In the genomic region with DNA sequence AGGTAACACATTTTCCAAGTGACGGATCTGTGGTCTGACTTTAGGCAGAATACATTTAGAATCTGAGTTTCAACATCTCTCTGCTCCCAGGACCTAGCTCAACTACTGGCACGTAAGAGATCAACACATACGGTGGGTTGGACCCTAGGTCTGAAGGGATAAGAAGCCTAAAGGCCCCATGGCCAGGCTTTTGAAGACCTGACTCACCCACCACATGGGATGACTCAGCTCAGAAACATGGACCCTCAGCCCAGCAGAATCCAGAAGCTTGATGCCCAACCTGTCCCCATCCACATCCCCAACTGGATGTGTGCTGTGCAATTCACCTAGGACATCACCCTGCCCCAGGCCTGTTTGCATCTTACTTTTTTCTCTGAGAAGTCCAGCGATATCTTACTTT, we compare ENCODE assay signal across 23 cellular contexts.
"Had no signal": no experiment of that assay in that cellular context is flagged by ENCODE, and none has a peak within 500 bp of the region (broad histone marks: within the 10 kb centered on the region; RNA-seq: fewer than 3 reads in every experiment).

No MANE protein-coding gene starts in this region.

- H3K27ac Mint-ChIP-seq: activated CD8-positive, alpha-beta T cell treated with anti-CD3 and anti-CD28 coated beads for 36 hours; activated naive CD8-positive, alpha-beta T cell; mesothelial cell of epicardium; naive B cell; T-helper 1 cell treated with Interleukin-12 subunit alpha and Interleukin-12 subunit beta and Interleukin-4 antibody, amounts not matched to agents 30 μg/mL and 1 μg/mL, for 36 hours had no signal

- H3K9me3 ChIP-seq: left ventricle myocardium inferior, spleen, suprapubic skin, tibial artery had no signal

- H3K27me3 Mint-ChIP-seq: activated CD8-positive, alpha-beta T cell treated with anti-CD3 and anti-CD28 coated beads for 36 hours; activated naive CD8-positive, alpha-beta T cell; naive B cell had no signal

- H3K4me1 ChIP-seq: left ventricle myocardium inferior, parathyroid adenoma, spleen, tibial artery had no signal

- H3K27me3 ChIP-seq: brain microvascular endothelial cell, spleen, suprapubic skin, tibial artery had no signal

- H3K4me1 Mint-ChIP-seq: mesothelial cell of epicardium, naive B cell, neural crest cell had no signal

- H3K9me3 Mint-ChIP-seq: activated CD8-positive, alpha-beta T cell treated with anti-CD3 and anti-CD28 coated beads for 36 hours; mesothelial cell of epicardium; T-helper 1 cell treated with Interleukin-12 subunit alpha and Interleukin-12 subunit beta and Interleukin-4 antibody, amounts not matched to agents 30 μg/mL and 1 μg/mL, for 36 hours had no signal

- H3K79me2 ChIP-seq: parathyroid adenoma had no signal

- H3K4me3 ChIP-seq: left ventricle myocardium inferior, spleen, suprapubic skin, tibial artery had no signal

- H2AFZ ChIP-seq: parathyroid adenoma had no signal

- H3K4me3 Mint-ChIP-seq: activated CD8-positive, alpha-beta T cell treated with anti-CD3 and anti-CD28 coated beads for 36 hours; activated naive CD8-positive, alpha-beta T cell; mesothelial cell of epicardium; neural crest cell; T-helper 1 cell treated with Interleukin-12 subunit alpha and Interleukin-12 subunit beta and Interleukin-4 antibody, amounts not matched to agents 30 μg/mL and 1 μg/mL, for 36 hours had no signal

- ATAC-seq: activated CD8-positive, alpha-beta T cell treated with anti-CD3 and anti-CD28 coated beads for 36 hours; right cardiac atrium had no signal

- DNase-seq: activated CD4-positive, alpha-beta T cell treated with anti-CD3 and anti-CD28 coated beads, Interleukin-2, amount 50 U/mL, for 1 hour; activated CD4-positive, CD25-positive, alpha-beta regulatory T cell treated with anti-CD3 and anti-CD28 coated beads, Interleukin-2, amount 50 U/mL, for 72 hours; activated CD8-positive, alpha-beta T cell treated with anti-CD3 and anti-CD28 coated beads for 36 hours; activated naive CD4-positive, alpha-beta T cell treated with Interleukin-2 at 50 U/mL for 16 hours; activated T-cell treated with anti-CD3 and anti-CD28 coated beads, Interleukin-2, amount 50 U/mL, for 48 hours; aorta; brain microvascular endothelial cell; caudate nucleus; foreskin melanocyte; left ventricle myocardium inferior; naive B cell; nucleus accumbens; right cardiac atrium; spleen; stimulated activated naive CD4-positive, alpha-beta T cell; T-helper 9 cell; tibial artery had no signal

- H3K9ac ChIP-seq: parathyroid adenoma had no signal

- H3K27ac ChIP-seq: brain microvascular endothelial cell, left ventricle myocardium inferior, parathyroid adenoma, spleen, tibial artery had no signal

- H3K36me3 Mint-ChIP-seq: mesothelial cell of epicardium, naive B cell had no signal

- H3K36me3 ChIP-seq: brain microvascular endothelial cell, left ventricle myocardium inferior, spleen, suprapubic skin, tibial artery had no signal
